ENCODE assay signal across 13 cellular contexts in the genomic region with DNA sequence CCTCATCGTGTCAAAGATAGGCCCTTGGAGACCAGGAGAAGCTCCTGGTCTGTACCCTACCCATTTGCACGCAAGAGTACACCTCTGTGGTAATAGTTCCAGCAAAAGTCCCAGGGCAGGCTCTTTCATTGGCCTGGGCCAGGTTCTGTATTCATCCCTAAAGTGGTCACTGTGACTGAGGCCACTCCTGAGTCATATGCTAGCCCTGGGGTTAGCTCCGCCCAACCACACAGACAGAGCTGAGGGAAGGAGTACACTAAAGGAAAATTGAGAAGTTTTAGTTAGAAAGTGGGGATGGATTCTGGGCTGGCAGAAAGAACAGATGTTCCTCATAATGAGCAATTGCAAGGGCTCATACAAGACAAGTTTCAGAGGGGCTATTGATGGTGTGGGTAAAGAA.
DNase-seq lines count a peak whose midpoint lies in the region; ATAC-seq, FAIRE-seq and TF ChIP-seq lines count a peak whose summit lies in the region.
"Had no signal": no experiment of that assay in that cellular context is flagged by ENCODE, and none has a peak within 500 bp of the region (broad histone marks: within the 10 kb centered on the region; RNA-seq: fewer than 3 reads in every experiment).

No MANE protein-coding gene starts in this region.

- TF ChIP-seq CTCF in smooth muscle cell (IDR thresholded peaks at IDR 0.05; ENCODE audit: borderline replicate concordance, insufficient read depth, poor library complexity, severe bottlenecking): no peak

- H3K27ac Mint-ChIP-seq in activated CD4-positive, alpha-beta T cell treated with anti-CD3 and anti-CD28 coated beads, Interleukin-2, amount 10 ng/mL, durations not matched to agents 7 days and 5 days: peak overlapping the region; percentile 89
- H3K27ac Mint-ChIP-seq in effector memory CD8-positive, alpha-beta T cell: peak overlapping the region; percentile 96 to 97

- peaks cover 12% of the 10 kb centered on the region for H3F3A ChIP-seq in smooth muscle cell (ENCODE audit: low read depth)

- H3K9me3 ChIP-seq in smooth muscle cell (replicated peaks; ENCODE audit: low read depth): no peaks in the 10 kb centered on the region
- H3K9me3 ChIP-seq: body of pancreas had no signal

- H3K4me3 ChIP-seq in smooth muscle cell: no peak overlapping the region
- H3K4me3 ChIP-seq: body of pancreas, GM23338 had no signal

- POLR2A ChIA-PET in activated CD4-positive, alpha-beta T cell treated with anti-CD3 and anti-CD28 coated beads, Interleukin-2, amount 10 ng/mL, durations not matched to agents 7 days and 5 days (lab: Charles Lee): no interaction called here

- DNase-seq in activated CD4-positive, alpha-beta T cell treated with anti-CD3 and anti-CD28 coated beads, Interleukin-2, amount 10 ng/mL, durations not matched to agents 7 days and 5 days: no peak
- no peak for DNase-seq in activated CD4-positive, alpha-beta T cell treated with anti-CD3 and anti-CD28 coated beads, Interleukin-2, amount 50 U/mL, for 48 hours
- DNase-seq in RCC 7860 (ENCODE audit: low spot score): peak; percentile 42
- no peak for DNase-seq in effector memory CD8-positive, alpha-beta T cell
- no peak for DNase-seq in smooth muscle cell (lab: John Stamatoyannopoulos, UW; ENCODE audit: unreplicated experiment)
- no peak for DNase-seq in NCI-H2227 treated with DMSO at 0.1 percent for 48 hours (lab: John Stamatoyannopoulos, UW)
- no peak for DNase-seq in RKO (ENCODE audit: low spot score)
- DNase-seq in DMS79 (lab: John Stamatoyannopoulos, UW): no peak
- DNase-seq: NCI-H510A treated with DMSO at 0.1 percent for 48 hours; stimulated activated CD4-positive, alpha-beta T cell treated with anti-CD3 and anti-CD28 coated beads, Interleukin-12 subunit alpha, Interleukin-12 subunit beta, amount 100 ng/mL, for 4 hours had no signal

- no peak overlapping the region for H2AFZ ChIP-seq in smooth muscle cell (ENCODE audit: low read depth)
- H2AFZ ChIP-seq: GM23338 had no signal

- no peaks in the 10 kb centered on the region for H3K79me2 ChIP-seq in smooth muscle cell (ENCODE audit: low read depth)

- H4K20me1 ChIP-seq in smooth muscle cell (ENCODE audit: low read depth): no peaks in the 10 kb centered on the region

- H3K36me3 ChIP-seq in smooth muscle cell (ENCODE audit: low read depth): no peaks in the 10 kb centered on the region

- peaks cover 14% of the 10 kb centered on the region for H3K36me3 Mint-ChIP-seq in activated CD4-positive, alpha-beta T cell treated with anti-CD3 and anti-CD28 coated beads, Interleukin-2, amount 10 ng/mL, durations not matched to agents 7 days and 5 days (ENCODE audit: low read depth)
- H3K36me3 Mint-ChIP-seq in effector memory CD8-positive, alpha-beta T cell (ENCODE audit: insufficient read depth): no peaks in the 10 kb centered on the region

- H3K4me3 Mint-ChIP-seq in activated CD4-positive, alpha-beta T cell treated with anti-CD3 and anti-CD28 coated beads, Interleukin-2, amount 10 ng/mL, durations not matched to agents 7 days and 5 days: no peak overlapping the region
- peak overlapping the region; percentile 66 to 78 for H3K4me3 Mint-ChIP-seq in effector memory CD8-positive, alpha-beta T cell
- H3K4me3 Mint-ChIP-seq: GM23338 had no signal

- 97% methylated on average over 3 of the region's 3 CpGs for WGBS in smooth muscle cell (ENCODE audit: low lambda C conversion rate)

- H3K9me3 Mint-ChIP-seq in activated CD4-positive, alpha-beta T cell treated with anti-CD3 and anti-CD28 coated beads, Interleukin-2, amount 10 ng/mL, durations not matched to agents 7 days and 5 days: peaks cover 3% of the 10 kb centered on the region
- peaks cover 0 to 3% of the 10 kb centered on the region in 2 donors for H3K9me3 Mint-ChIP-seq in effector memory CD8-positive, alpha-beta T cell
- H3K9me3 Mint-ChIP-seq: GM23338 had no signal

- peak overlapping the region; percentile 81 for H3K27ac ChIP-seq in smooth muscle cell (ENCODE audit: low read depth)

- peak; percentile 26 for FAIRE-seq in RCC 7860 (lab: Jason Lieb, UNC)

- H3K27me3 ChIP-seq in smooth muscle cell (ENCODE audit: low read depth): no peaks in the 10 kb centered on the region
- H3K27me3 ChIP-seq: body of pancreas had no signal

- peaks cover 7% of the 10 kb centered on the region for H3K4me1 ChIP-seq in smooth muscle cell (ENCODE audit: low read depth)

- CTCF ChIA-PET in activated CD4-positive, alpha-beta T cell treated with anti-CD3 and anti-CD28 coated beads, Interleukin-2, amount 10 ng/mL, durations not matched to agents 7 days and 5 days (lab: Charles Lee): interaction anchor here (0.9 to 3.8 kb wide), 2 partner anchors 26 to 32 kb away, joined by 3 to 13 read pairs; no protein-coding TSS in a partner anchor

- H3K27me3 Mint-ChIP-seq in activated CD4-positive, alpha-beta T cell treated with anti-CD3 and anti-CD28 coated beads, Interleukin-2, amount 10 ng/mL, durations not matched to agents 7 days and 5 days: no peaks in the 10 kb centered on the region
- H3K27me3 Mint-ChIP-seq in effector memory CD8-positive, alpha-beta T cell: no peaks in the 10 kb centered on the region

- peaks cover 51% of the 10 kb centered on the region for H3K4me1 Mint-ChIP-seq in activated CD4-positive, alpha-beta T cell treated with anti-CD3 and anti-CD28 coated beads, Interleukin-2, amount 10 ng/mL, durations not matched to agents 7 days and 5 days
- H3K4me1 Mint-ChIP-seq in effector memory CD8-positive, alpha-beta T cell (ENCODE audit: low read depth in 2 of 2): peaks cover 62 to 96% of the 10 kb centered on the region in 2 donors

- H3K9ac ChIP-seq in smooth muscle cell (ENCODE audit: low read depth): no peak overlapping the region

- peak overlapping the region; percentile 22 for H3K4me2 ChIP-seq in smooth muscle cell
- H3K4me2 ChIP-seq: GM23338 had no signal

- ATAC-seq in effector memory CD8-positive, alpha-beta T cell (replicated peaks): no peak
- ATAC-seq: body of pancreas, esophagus mucosa, GM23338 had no signal
